ENCODE assay signal across 1 cellular context in the genomic region with DNA sequence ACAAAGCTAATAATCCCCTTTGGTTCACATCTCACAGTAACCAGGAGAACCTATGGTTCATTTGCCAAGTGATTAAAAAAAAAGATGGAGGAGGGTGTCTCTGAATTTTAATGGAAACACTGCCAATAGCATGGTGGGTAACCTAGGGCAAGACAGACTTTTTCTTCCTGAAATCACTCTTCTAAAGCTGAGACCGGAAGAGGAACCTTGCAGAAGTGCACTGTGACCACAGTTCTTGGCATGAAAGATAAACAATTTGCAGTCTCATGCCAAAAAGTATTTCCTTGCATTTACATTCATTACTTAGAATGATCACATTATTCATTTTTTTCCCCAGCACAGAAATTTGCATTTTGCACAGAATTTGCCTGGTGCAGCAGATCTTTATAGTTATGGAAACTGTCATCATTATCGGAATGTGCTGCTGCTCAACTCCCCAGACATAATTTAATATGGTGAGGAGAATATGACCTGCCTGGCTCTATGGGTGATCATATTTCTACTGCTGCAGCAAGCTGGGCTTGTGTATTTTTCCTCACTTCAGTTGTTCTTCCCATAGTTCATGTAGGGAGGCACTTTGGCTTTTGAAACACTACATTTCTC.
TF ChIP-seq lines count a peak whose summit lies in the region.

No MANE protein-coding gene starts in this region.

TF ChIP-seq in WTC11, 78 proteins besides CTCF, POLR2A, EP300 and RAD21 (continued from another document):
- TF ChIP-seq ARID4B (CRISPR knock-in tag; IDR thresholded peaks at IDR 0.05; ENCODE audit: borderline replicate concordance) (no peak), ZNF317 (CRISPR knock-in tag; IDR thresholded peaks at IDR 0.05; ENCODE audit: borderline replicate concordance, low read depth) (no peak), NFYB (CRISPR knock-in tag; conservative IDR thresholded peaks at IDR 0.05; ENCODE audit: low read depth) (no peak), MYBL2 (CRISPR knock-in tag; IDR thresholded peaks at IDR 0.05) (no peak), ATF1 (CRISPR knock-in tag; IDR thresholded peaks at IDR 0.05) (no peak), ZNF281 (CRISPR knock-in tag; IDR thresholded peaks at IDR 0.05) (no peak), ZNF423 (CRISPR knock-in tag; IDR thresholded peaks at IDR 0.05) (no peak)
- TF ChIP-seq, protein P1, sequence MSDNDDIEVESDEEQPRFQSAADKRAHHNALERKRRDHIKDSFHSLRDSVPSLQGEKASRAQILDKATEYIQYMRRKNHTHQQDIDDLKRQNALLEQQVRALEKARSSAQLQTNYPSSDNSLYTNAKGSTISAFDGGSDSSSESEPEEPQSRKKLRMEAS (CRISPR knock-in tag; IDR thresholded peaks at IDR 0.05), result no peak
- TF ChIP-seq, protein P2, sequence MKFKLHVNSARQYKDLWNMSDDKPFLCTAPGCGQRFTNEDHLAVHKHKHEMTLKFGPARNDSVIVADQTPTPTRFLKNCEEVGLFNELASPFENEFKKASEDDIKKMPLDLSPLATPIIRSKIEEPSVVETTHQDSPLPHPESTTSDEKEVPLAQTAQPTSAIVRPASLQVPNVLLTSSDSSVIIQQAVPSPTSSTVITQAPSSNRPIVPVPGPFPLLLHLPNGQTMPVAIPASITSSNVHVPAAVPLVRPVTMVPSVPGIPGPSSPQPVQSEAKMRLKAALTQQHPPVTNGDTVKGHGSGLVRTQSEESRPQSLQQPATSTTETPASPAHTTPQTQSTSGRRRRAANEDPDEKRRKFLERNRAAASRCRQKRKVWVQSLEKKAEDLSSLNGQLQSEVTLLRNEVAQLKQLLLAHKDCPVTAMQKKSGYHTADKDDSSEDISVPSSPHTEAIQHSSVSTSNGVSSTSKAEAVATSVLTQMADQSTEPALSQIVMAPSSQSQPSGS (CRISPR knock-in tag; IDR thresholded peaks at IDR 0.05; ENCODE audit: borderline replicate concordance, low read depth), result no peak
TF ChIP-seq in WTC11: peak in this region for 0.
